In genomic region chr4:2352171-2352570, GRCh38 we compare ENCODE assay signal across 17 cellular contexts.
DNase-seq lines count a peak whose midpoint lies in the region; ATAC-seq and TF ChIP-seq lines count a peak whose summit lies in the region.
"Had no signal": no experiment of that assay in that cellular context is flagged by ENCODE, and none has a peak within 500 bp of the region (broad histone marks: within the 10 kb centered on the region; RNA-seq: fewer than 3 reads in every experiment).

No MANE protein-coding gene starts in this region.

- H3K27me3 ChIP-seq in heart left ventricle: no peaks in the 10 kb centered on the region
- no peaks in the 10 kb centered on the region for H3K27me3 ChIP-seq in left ventricle myocardium inferior (ENCODE audit: low read depth)
- no peaks in the 10 kb centered on the region for H3K27me3 ChIP-seq in MG63

- WGBS in heart left ventricle, 4 donors: 66 to 75% (median 70%) methylated on average over 10 of the region's 10 CpGs

- peaks cover 6% of the 10 kb centered on the region for H3K27me3 Mint-ChIP-seq in chondrocyte (ENCODE audit: low read depth)
- H3K27me3 Mint-ChIP-seq: CD8-positive, alpha-beta memory T cell; natural killer cell treated with Interleukin-12 subunit alpha and Interleukin-12 subunit beta and Interleukin-15 and Interleukin-18, amount 100 ng/mL, for 72 hours had no signal

- ATAC-seq in heart left ventricle: no peak
- no peak for ATAC-seq in omental fat pad (ENCODE audit: low FRiP score)
- no peak for ATAC-seq in HG02981 (IDR thresholded peaks at IDR 0.05; ENCODE audit: unreplicated experiment)
- no peak for ATAC-seq in GM18867 (IDR thresholded peaks at IDR 0.05; ENCODE audit: unreplicated experiment)
- no peak for ATAC-seq in GM21723 (IDR thresholded peaks at IDR 0.05; ENCODE audit: unreplicated experiment)
- ATAC-seq: natural killer cell treated with Interleukin-12 subunit alpha and Interleukin-12 subunit beta and Interleukin-15 and Interleukin-18, amount 100 ng/mL, for 72 hours had no signal

- TF ChIP-seq CTCF in heart left ventricle (IDR thresholded peaks at IDR 0.05): no peak
- no peak for TF ChIP-seq CTCF in left ventricle myocardium inferior (IDR thresholded peaks at IDR 0.05; ENCODE audit: borderline replicate concordance)
- TF ChIP-seq CTCF in chondrocyte (IDR thresholded peaks at IDR 0.05): no peak
- TF ChIP-seq CTCF in omental fat pad (IDR thresholded peaks at IDR 0.05): no peak

- H3K9me3 Mint-ChIP-seq in chondrocyte (ENCODE audit: low read depth): peaks cover 3% of the 10 kb centered on the region
- H3K9me3 Mint-ChIP-seq: natural killer cell treated with Interleukin-12 subunit alpha and Interleukin-12 subunit beta and Interleukin-15 and Interleukin-18, amount 100 ng/mL, for 72 hours had no signal

- H3K27ac Mint-ChIP-seq in chondrocyte (ENCODE audit: unreplicated experiment): no peak overlapping the region
- H3K27ac Mint-ChIP-seq: mesothelial cell of epicardium; T-helper 2 cell treated with Interferon-gamma antibody and Interleukin-4, amounts not matched to agents 5 μg/mL and 100 μg/mL, for 36 hours had no signal

- intact Hi-C loops in heart left ventricle (cut with DNase I) (loop anchor here in 1 of 10 donors (5.0 kb wide), 1 partner anchor 135 kb away; no protein-coding TSS in a partner anchor), left ventricle myocardium inferior (cut with micrococcal nuclease) (no loop called here)

- H3K36me3 ChIP-seq in heart left ventricle (no peaks in the 10 kb centered on the region), left ventricle myocardium inferior (no peaks in the 10 kb centered on the region), MG63 (no peaks in the 10 kb centered on the region)

- no peak overlapping the region for H3K27ac ChIP-seq in heart left ventricle
- H3K27ac ChIP-seq in left ventricle myocardium inferior (replicated peaks): no peak overlapping the region
- H3K27ac ChIP-seq: SK-N-MC had no signal

- H3K4me1 Mint-ChIP-seq in chondrocyte (ENCODE audit: low read depth): no peaks in the 10 kb centered on the region
- H3K4me1 Mint-ChIP-seq: mesothelial cell of epicardium had no signal

- H3K4me3 ChIP-seq in heart left ventricle (no peak overlapping the region), left ventricle myocardium inferior (no peak overlapping the region), MG63 (no peak overlapping the region)
- H3K4me3 ChIP-seq: SK-N-MC had no signal

- H3K4me3 Mint-ChIP-seq in chondrocyte (ENCODE audit: unreplicated experiment): no peak overlapping the region
- H3K4me3 Mint-ChIP-seq: CD8-positive, alpha-beta memory T cell; mesothelial cell of epicardium; natural killer cell treated with Interleukin-12 subunit alpha and Interleukin-12 subunit beta and Interleukin-15 and Interleukin-18, amount 100 ng/mL, for 72 hours; T-helper 2 cell treated with Interferon-gamma antibody and Interleukin-4, amounts not matched to agents 5 μg/mL and 100 μg/mL, for 36 hours had no signal

- peaks cover 0 to 2% (median 0%) of the 10 kb centered on the region in 12 donors for H3K9me3 ChIP-seq in heart left ventricle
- H3K9me3 ChIP-seq in left ventricle myocardium inferior (replicated peaks): peaks cover 1% of the 10 kb centered on the region
- no peaks in the 10 kb centered on the region; the same call in 1 of the 2 replicates for H3K9me3 ChIP-seq in MG63

- no peaks in the 10 kb centered on the region for H3K36me3 Mint-ChIP-seq in chondrocyte (ENCODE audit: low read depth)
- H3K36me3 Mint-ChIP-seq: mesothelial cell of epicardium; natural killer cell treated with Interleukin-12 subunit alpha and Interleukin-12 subunit beta and Interleukin-15 and Interleukin-18, amount 100 ng/mL, for 72 hours had no signal

- no peak for TF ChIP-seq POLR2A in heart left ventricle (IDR thresholded peaks at IDR 0.05)

- DNase-seq in heart left ventricle: peak in 3 of 5 donors; percentile 5 to 36 (median 15)
- no peak for DNase-seq in left ventricle myocardium inferior
- DNase-seq in chondrocyte (ENCODE audit: low spot score): peak; percentile 71
- DNase-seq in omental fat pad (ENCODE audit: low spot score): peak; percentile 14
- no peak for DNase-seq in MG63
- DNase-seq: activated CD4-positive, CD25-positive, alpha-beta regulatory T cell; activated gamma-delta T cell treated with Interleukin-2 at 50 U/mL for 16 hours; CD8-positive, alpha-beta memory T cell; NCI-H1048; NCI-H2029 had no signal

- peaks cover 0 to 18% (median 12%) of the 10 kb centered on the region in 12 donors for H3K4me1 ChIP-seq in heart left ventricle
- H3K4me1 ChIP-seq in left ventricle myocardium inferior: peaks cover 16% of the 10 kb centered on the region

Comparison
In these comparisons a context has a peak if more than half of its experiments do, and no peak if none do; other contexts are left out.
1. DNase-seq: peak in heart left ventricle (3 of 5), chondrocyte (single experiment) and omental fat pad (single experiment); none in left ventricle myocardium inferior (single experiment) and MG63 (single experiment).